12 cellular contexts compared by ENCODE assay signal in genomic region chr1:233707153-233707905, GRCh38.
DNase-seq lines count a peak whose midpoint lies in the region; ATAC-seq and TF ChIP-seq lines count a peak whose summit lies in the region.
"Had no signal": no experiment of that assay in that cellular context is flagged by ENCODE, and none has a peak within 500 bp of the region (broad histone marks: within the 10 kb centered on the region; RNA-seq: fewer than 3 reads in every experiment).

No MANE protein-coding gene starts in this region.

- peaks cover 0 to 9% (median 3%) of the 10 kb centered on the region in 7 donors for H3K9me3 Mint-ChIP-seq in CD14-positive monocyte

- H3K4me1 ChIP-seq in body of pancreas = peaks cover 26% of the 10 kb centered on the region

- H3K9me3 ChIP-seq in body of pancreas = no peaks in the 10 kb centered on the region

- H3K4me3 ChIP-seq in body of pancreas = no peak overlapping the region
- H3K4me3 ChIP-seq: coronary artery had no signal

- no peaks in the 10 kb centered on the region for H3K4me1 Mint-ChIP-seq in CD14-positive monocyte
- H3K4me1 Mint-ChIP-seq: B cell; naive thymus-derived CD8-positive, alpha-beta T cell had no signal

- no peaks in the 10 kb centered on the region for H3K27me3 ChIP-seq in body of pancreas

- DNase-seq in AG20443 (ENCODE audit: low spot score) = peak; percentile 17
- DNase-seq in NCI-H2107 (lab: John Stamatoyannopoulos, UW) = peak; percentile 27
- DNase-seq in body of pancreas = peak; percentile 36 to 78 (median 62)
- DNase-seq in left colon = peak in 1 of 2 donors; percentile 39
- no peak for DNase-seq in NCI-H526 treated with DMSO at 0.1 percent for 48 hours (lab: John Stamatoyannopoulos, UW)
- no peak for DNase-seq in CD14-positive monocyte (ENCODE audit: low spot score)
- DNase-seq: activated CD4-positive, alpha-beta T cell treated with anti-CD3 and anti-CD28 coated beads for 48 hours; naive thymus-derived CD8-positive, alpha-beta T cell had no signal

- 27 to 36% methylated on average over 4 of the region's 4 CpGs for WGBS in body of pancreas, 2 donors

- intact Hi-C loops in body of pancreas (cut with DNase I) (no loop called here), left colon (cut with DNase I, micrococcal nuclease) (no loop called here), CD14-positive monocyte (cut with micrococcal nuclease) (no loop called here)

- no peaks in the 10 kb centered on the region for H3K36me3 Mint-ChIP-seq in CD14-positive monocyte

- H3K27ac ChIP-seq in body of pancreas = peak overlapping the region in 3 of 4 donors; percentile 46 to 64 (median 61)
- H3K27ac ChIP-seq: coronary artery had no signal

- H3K36me3 ChIP-seq in body of pancreas (replicated peaks in 1 of 2; ENCODE audit: insufficient read depth in 1 of 2, low read depth in 2 of 2) = no peaks in the 10 kb centered on the region

- H3K4me3 Mint-ChIP-seq in CD14-positive monocyte = no peak overlapping the region
- H3K4me3 Mint-ChIP-seq: B cell; naive thymus-derived CD8-positive, alpha-beta T cell had no signal

- H3K27me3 Mint-ChIP-seq in CD14-positive monocyte (ENCODE audit: low read depth in 3 of 3) = peaks cover 0 to 4% (median 0%) of the 10 kb centered on the region in 3 donors
- H3K27me3 Mint-ChIP-seq: B cell had no signal

- peak; percentile 91 for ATAC-seq in body of pancreas
- peak; percentile 66 for ATAC-seq in left colon
- no peak for ATAC-seq in HG03097 (IDR thresholded peaks at IDR 0.05; ENCODE audit: low FRiP score, unreplicated experiment)
- no peak for ATAC-seq in GM21367 (IDR thresholded peaks at IDR 0.05; ENCODE audit: unreplicated experiment)
- ATAC-seq: naive thymus-derived CD8-positive, alpha-beta T cell had no signal

- TF ChIP-seq CTCF in body of pancreas (IDR thresholded peaks at IDR 0.05) = no peak
- no peak for TF ChIP-seq CTCF in CD14-positive monocyte (IDR thresholded peaks at IDR 0.05)

- no peak overlapping the region for H3K27ac Mint-ChIP-seq in CD14-positive monocyte
- H3K27ac Mint-ChIP-seq: B cell; naive thymus-derived CD8-positive, alpha-beta T cell had no signal

- no peak for TF ChIP-seq POLR2A in body of pancreas (IDR thresholded peaks at IDR 0.05)

Comparison
In these comparisons a context has a peak if more than half of its experiments do, and no peak if none do; other contexts are left out.
1. DNase-seq: peak in AG20443 (single experiment), NCI-H2107 (single experiment) and body of pancreas (4 of 4); none in NCI-H526 treated with DMSO at 0.1 percent for 48 hours (single experiment) and CD14-positive monocyte (single experiment).
2. ATAC-seq: peak in body of pancreas (single experiment) and left colon (single experiment); none in HG03097 (single experiment) and GM21367 (single experiment).